In the genomic region with DNA sequence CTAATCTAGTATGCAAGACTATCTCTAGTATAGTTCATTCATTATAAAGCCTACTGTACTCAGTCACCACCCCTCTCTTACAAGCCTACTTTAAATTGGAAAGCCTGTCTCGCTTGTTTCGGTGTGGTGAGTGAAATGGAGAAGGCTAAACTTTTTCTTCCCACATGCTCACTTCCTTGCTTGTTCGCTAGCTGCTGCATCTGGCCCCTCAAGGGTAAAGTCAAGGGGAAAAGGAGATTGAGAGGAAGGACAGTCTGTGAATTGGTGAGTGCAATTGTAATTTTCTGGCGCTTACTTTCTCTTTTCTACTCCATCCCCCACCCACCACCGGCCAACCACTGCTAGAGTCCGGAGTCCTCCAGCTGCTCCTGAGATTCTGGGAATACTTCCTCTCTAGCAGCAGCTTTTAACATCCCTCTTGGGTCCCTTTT, we compare ENCODE assay signal across 8 cellular contexts. TPM values are rescaled to one million over a fixed set of nuclear protein-coding genes. Genes with fewer than 3 reads are reported as not detected.
DNase-seq lines count a peak whose midpoint lies in the region; ATAC-seq and TF ChIP-seq lines count a peak whose summit lies in the region.
"Had no signal": no experiment of that assay in that cellular context is flagged by ENCODE, and none has a peak within 500 bp of the region (broad histone marks: within the 10 kb centered on the region; RNA-seq: fewer than 3 reads in every experiment).

No MANE protein-coding gene starts in this region.

- H3K27ac Mint-ChIP-seq in Caco-2 (ENCODE audit: unreplicated experiment), result no peak overlapping the region

- no peaks in the 10 kb centered on the region for H4K20me1 ChIP-seq in SU-DHL-6 (ENCODE audit: low read depth, low read length)

- H3K27me3 ChIP-seq in SU-DHL-6 (ENCODE audit: low read length), result no peaks in the 10 kb centered on the region
- H3K27me3 ChIP-seq in neuron (ENCODE audit: insufficient read depth, low read length), result no peaks in the 10 kb centered on the region
- no peaks in the 10 kb centered on the region for H3K27me3 ChIP-seq in Caco-2 (replicated peaks; ENCODE audit: control insufficient read depth, insufficient read depth, low read length)

- no peaks in the 10 kb centered on the region for H3K9me3 Mint-ChIP-seq in Caco-2 (ENCODE audit: unreplicated experiment)

- H3K9me3 ChIP-seq in SU-DHL-6 (ENCODE audit: insufficient read depth, low read length) (no peaks in the 10 kb centered on the region), neuron (ENCODE audit: low read length) (peaks cover 3% of the 10 kb centered on the region), Caco-2 (no peaks in the 10 kb centered on the region)

- H2AFZ ChIP-seq in SU-DHL-6 (ENCODE audit: low read depth, low read length, severe bottlenecking) (peak overlapping the region; percentile 59), neuron (ENCODE audit: low read depth, low read length) (peak overlapping the region; percentile 60)

- DNase-seq in SHP77 treated with DMSO at 0.1 percent for 48 hours (lab: John Stamatoyannopoulos, UW), result no peak
- DNase-seq in LoVo (ENCODE audit: low spot score), result no peak
- DNase-seq in Caco-2, result no peak

- no peaks in the 10 kb centered on the region for H3K79me2 ChIP-seq in SU-DHL-6 (ENCODE audit: insufficient read depth, low read length)

- intact Hi-C loops in Caco-2 (cut with micrococcal nuclease; ENCODE audit: unreplicated experiment), result no loop called here

- no peaks in the 10 kb centered on the region for H3K36me3 Mint-ChIP-seq in Caco-2 (ENCODE audit: insufficient read depth, unreplicated experiment)

- no peak overlapping the region for H3K4me3 ChIP-seq in SU-DHL-6 (ENCODE audit: insufficient read depth, low read length, poor library complexity, severe bottlenecking)
- no peak overlapping the region for H3K4me3 ChIP-seq in neuron (ENCODE audit: low read length)
- H3K4me3 ChIP-seq in Caco-2 (ENCODE audit: low read depth, low read length), result no peak overlapping the region

- H3F3A ChIP-seq in SU-DHL-6 (ENCODE audit: insufficient read depth), result peaks cover 4% of the 10 kb centered on the region; the same call in 1 of the 2 replicates

- H3K36me3 ChIP-seq in SU-DHL-6 (ENCODE audit: low read length) (no peaks in the 10 kb centered on the region), neuron (ENCODE audit: insufficient read depth, low read length) (no peaks in the 10 kb centered on the region), Caco-2 (ENCODE audit: control insufficient read depth, insufficient read depth, low read length) (no peaks in the 10 kb centered on the region)

- H3K4me1 ChIP-seq in neuron (ENCODE audit: insufficient read depth, low read length) (peaks cover 12% of the 10 kb centered on the region), Caco-2 (no peaks in the 10 kb centered on the region)

- H3K9ac ChIP-seq in SU-DHL-6 (ENCODE audit: low read length), result no peak overlapping the region

- TF ChIP-seq CTCF in SU-DHL-6 (IDR thresholded peaks at IDR 0.05; ENCODE audit: insufficient read depth, low read length, poor library complexity, severe bottlenecking) (no peak), Caco-2 (IDR thresholded peaks at IDR 0.05; ENCODE audit: insufficient read depth in 1 of 2, low read depth in 1 of 2, low read length in 1 of 2, severe bottlenecking in 1 of 2, unreplicated experiment in 1 of 2) (no peak)

- H3K4me3 Mint-ChIP-seq in Caco-2 (ENCODE audit: unreplicated experiment), result no peak overlapping the region

- H3K4me1 Mint-ChIP-seq in Caco-2 (ENCODE audit: low read depth, unreplicated experiment), result no peaks in the 10 kb centered on the region

- no peaks in the 10 kb centered on the region for H3K27me3 Mint-ChIP-seq in Caco-2 (ENCODE audit: insufficient read depth, unreplicated experiment)

- ATAC-seq in GM19025 (IDR thresholded peaks at IDR 0.05; ENCODE audit: low read depth, unreplicated experiment) (peak; percentile 38), HG02798 (IDR thresholded peaks at IDR 0.05; ENCODE audit: poor library complexity, unreplicated experiment) (peak; percentile 62)

- no TSS peak for BruUV-seq in Caco-2 (replicated peaks; lab: Mats Ljungman, UMichigan)

- H3K4me2 ChIP-seq in SU-DHL-6 (ENCODE audit: low read depth, low read length, poor library complexity, severe bottlenecking), result peak overlapping the region; percentile 47

- CTCF ChIA-PET in Caco-2 (lab: Charles Lee), result no interaction called here

- no peak overlapping the region for H3K27ac ChIP-seq in SU-DHL-6 (ENCODE audit: low read depth, low read length)

- POLR2A ChIA-PET in Caco-2 (lab: Charles Lee), result no interaction called here

- no peaks in the 10 kb centered on the region for H3K9me2 ChIP-seq in SU-DHL-6 (replicated peaks; ENCODE audit: insufficient read depth, low read length)

RNA-seq across cellular contexts. Expression of a gene that starts 12.1 kb away (rescaled TPM):
- total RNA-seq in Caco-2 (2022), result 3.9 TPM in 2 replicates

RNA-seq across cellular contexts. Expression of a gene that starts 25.0 kb away (rescaled TPM):
- not detected in 2 replicates for total RNA-seq in Caco-2 (2022)
- total RNA-seq: MCF 10A had no signal
